ENCODE assay signal across 17 cellular contexts in genomic region chr18:63089041-63089440, GRCh38.
"Had no signal": no experiment of that assay in that cellular context is flagged by ENCODE, and none has a peak within 500 bp of the region (broad histone marks: within the 10 kb centered on the region; RNA-seq: fewer than 3 reads in every experiment).

No MANE protein-coding gene starts in this region.

- DNase-seq: cortex of kidney; effector memory CD8-positive, alpha-beta T cell; hypothalamus; kidney; natural killer cell; pancreas; right lobe of liver; small intestine; stimulated activated CD4-positive, alpha-beta T cell treated with anti-CD3 and anti-CD28 coated beads, Interleukin-15, amount 100 ng/mL, for 24 hours; stimulated activated CD4-positive, alpha-beta T cell treated with anti-CD3 and anti-CD28 coated beads, Interleukin-2, amount 100 ng/mL, for 48 hours; stimulated activated naive CD4-positive, alpha-beta T cell; stimulated activated naive CD8-positive, alpha-beta T cell treated with anti-CD3 and anti-CD28 coated beads, Interleukin-15, amount 100 ng/mL, for 72 hours; transverse colon had no signal

- H3K27ac Mint-ChIP-seq: effector memory CD8-positive, alpha-beta T cell; memory B cell; natural killer cell; stimulated activated naive CD8-positive, alpha-beta T cell treated with anti-CD3 and anti-CD28 coated beads, Interleukin-15, amount 100 ng/mL, for 72 hours had no signal

- ATAC-seq: effector memory CD8-positive, alpha-beta T cell; left lobe of liver; natural killer cell; stimulated activated naive CD8-positive, alpha-beta T cell treated with anti-CD3 and anti-CD28 coated beads, Interleukin-15, amount 100 ng/mL, for 72 hours had no signal

- H3K4me3 Mint-ChIP-seq: effector memory CD8-positive, alpha-beta T cell; memory B cell; natural killer cell; stimulated activated naive CD8-positive, alpha-beta T cell treated with anti-CD3 and anti-CD28 coated beads, Interleukin-15, amount 100 ng/mL, for 72 hours had no signal

- H3K36me3 Mint-ChIP-seq: memory B cell, natural killer cell had no signal

- H3K27me3 Mint-ChIP-seq: stimulated activated naive CD8-positive, alpha-beta T cell treated with anti-CD3 and anti-CD28 coated beads, Interleukin-15, amount 100 ng/mL, for 72 hours had no signal

- H3K9me3 Mint-ChIP-seq: effector memory CD8-positive, alpha-beta T cell; memory B cell; natural killer cell; stimulated activated naive CD8-positive, alpha-beta T cell treated with anti-CD3 and anti-CD28 coated beads, Interleukin-15, amount 100 ng/mL, for 72 hours had no signal

- H3K4me1 Mint-ChIP-seq: memory B cell; stimulated activated naive CD8-positive, alpha-beta T cell treated with anti-CD3 and anti-CD28 coated beads, Interleukin-15, amount 100 ng/mL, for 72 hours had no signal

- H3K9me3 ChIP-seq: neutrophil, pancreas, right lobe of liver, suprapubic skin, transverse colon had no signal
